Comparison of ENCODE assay signal across 11 cellular contexts in the genomic region with DNA sequence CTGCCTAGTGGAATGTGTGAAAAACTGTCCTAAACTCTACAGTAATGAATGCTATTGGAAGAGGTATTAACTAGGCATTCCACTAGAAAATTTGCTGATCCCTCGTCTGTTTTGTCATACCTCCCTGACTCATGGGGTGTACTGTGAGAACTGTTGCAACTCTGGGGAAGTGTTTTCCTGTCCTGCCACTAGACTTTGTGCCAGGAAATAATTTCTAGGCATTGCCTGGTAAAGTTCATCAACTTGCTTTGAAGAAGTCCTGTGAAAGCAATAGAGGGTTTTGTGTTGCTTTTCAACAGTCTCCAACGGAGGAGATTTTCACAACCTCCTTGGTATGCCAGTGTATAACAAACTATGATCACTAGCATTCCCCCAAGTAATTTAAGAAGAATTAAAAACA.
DNase-seq lines count a peak whose midpoint lies in the region; ATAC-seq and TF ChIP-seq lines count a peak whose summit lies in the region.
"Had no signal": no experiment of that assay in that cellular context is flagged by ENCODE, and none has a peak within 500 bp of the region (broad histone marks: within the 10 kb centered on the region; RNA-seq: fewer than 3 reads in every experiment).

No MANE protein-coding gene starts in this region.

- H3K27me3 ChIP-seq in hepatocyte (no peaks in the 10 kb centered on the region), stomach smooth muscle (ENCODE audit: control insufficient read depth in 1 of 2, insufficient read depth in 2 of 2, low read length in 2 of 2) (no peaks in the 10 kb centered on the region)
- no peaks in the 10 kb centered on the region for H3K27me3 ChIP-seq in CD8-positive, alpha-beta memory T cell (ENCODE audit: insufficient read depth, low read length, poor library complexity, severe bottlenecking)

- H3K4me1 ChIP-seq in hepatocyte (ENCODE audit: insufficient read depth) (peaks cover 25% of the 10 kb centered on the region), stomach smooth muscle (ENCODE audit: control insufficient read depth, insufficient read depth, low read length) (peaks cover 30% of the 10 kb centered on the region)
- H3K4me1 ChIP-seq in CD8-positive, alpha-beta memory T cell (ENCODE audit: insufficient read depth, low read length), result no peaks in the 10 kb centered on the region

- H3K9me2 ChIP-seq in hepatocyte (replicated peaks; ENCODE audit: insufficient read depth), result no peaks in the 10 kb centered on the region

- H3K4me2 ChIP-seq in hepatocyte, result no peak overlapping the region

- WGBS in hepatocyte (ENCODE audit: low lambda C conversion rate, missing lambda C conversion rate), result 7% methylated on average over 2 of the region's 2 CpGs

- no peak overlapping the region for H3K27ac Mint-ChIP-seq in endothelial cell (ENCODE audit: unreplicated experiment)
- H3K27ac Mint-ChIP-seq in CD8-positive, alpha-beta memory T cell, result no peak overlapping the region
- no peak overlapping the region for H3K27ac Mint-ChIP-seq in progenitor cell of endocrine pancreas
- H3K27ac Mint-ChIP-seq: activated T-helper 17 cell treated with anti-CD3 and anti-CD28 coated beads, Interleukin-2, amount 50 U/mL, for 72 hours; T-helper 1 cell treated with Interleukin-12 subunit alpha and Interleukin-12 subunit beta and Interleukin-4 antibody, amounts not matched to agents 30 μg/mL and 1 μg/mL, for 36 hours had no signal

- no peaks in the 10 kb centered on the region for H3K79me2 ChIP-seq in hepatocyte

- peaks cover 3% of the 10 kb centered on the region for H3K4me1 Mint-ChIP-seq in endothelial cell (ENCODE audit: unreplicated experiment)
- no peaks in the 10 kb centered on the region for H3K4me1 Mint-ChIP-seq in CD8-positive, alpha-beta memory T cell
- peaks cover 18% of the 10 kb centered on the region for H3K4me1 Mint-ChIP-seq in progenitor cell of endocrine pancreas (ENCODE audit: low read depth)
- H3K4me1 Mint-ChIP-seq: activated T-helper 17 cell treated with anti-CD3 and anti-CD28 coated beads, Interleukin-2, amount 50 U/mL, for 72 hours had no signal

- POLR2A ChIA-PET in CD8-positive, alpha-beta memory T cell (lab: Charles Lee), result no interaction called here

- H3K27ac ChIP-seq in hepatocyte, result peak overlapping the region; percentile 25
- peak overlapping the region; percentile 8 for H3K27ac ChIP-seq in stomach smooth muscle (ENCODE audit: low read length)
- H3K27ac ChIP-seq in CD8-positive, alpha-beta memory T cell (ENCODE audit: low read depth, low read length), result no peak overlapping the region

- CTCF ChIA-PET in CD8-positive, alpha-beta memory T cell (lab: Charles Lee), result no interaction called here

- H3K9me3 Mint-ChIP-seq in endothelial cell (ENCODE audit: unreplicated experiment) (no peaks in the 10 kb centered on the region), progenitor cell of endocrine pancreas (ENCODE audit: low read depth) (peaks cover 5% of the 10 kb centered on the region)
- H3K9me3 Mint-ChIP-seq in CD8-positive, alpha-beta memory T cell, result peaks cover 0 to 7% (median 5%) of the 10 kb centered on the region in 5 donors
- H3K9me3 Mint-ChIP-seq: activated T-helper 17 cell treated with anti-CD3 and anti-CD28 coated beads, Interleukin-2, amount 50 U/mL, for 72 hours; T-helper 1 cell treated with Interleukin-12 subunit alpha and Interleukin-12 subunit beta and Interleukin-4 antibody, amounts not matched to agents 30 μg/mL and 1 μg/mL, for 36 hours had no signal

- H3K36me3 Mint-ChIP-seq in endothelial cell (ENCODE audit: low read depth, unreplicated experiment) (no peaks in the 10 kb centered on the region), progenitor cell of endocrine pancreas (ENCODE audit: insufficient read depth) (no peaks in the 10 kb centered on the region)
- H3K36me3 Mint-ChIP-seq in CD8-positive, alpha-beta memory T cell, result no peaks in the 10 kb centered on the region

- ATAC-seq in GM18519 (IDR thresholded peaks at IDR 0.05; ENCODE audit: low FRiP score, unreplicated experiment), result no peak
- ATAC-seq: activated T-helper 17 cell treated with anti-CD3 and anti-CD28 coated beads, Interleukin-2, amount 50 U/mL, for 72 hours had no signal

- H4K20me1 ChIP-seq in hepatocyte (ENCODE audit: insufficient read depth, poor library complexity, severe bottlenecking), result no peaks in the 10 kb centered on the region

- DNase-seq in HS-27A (ENCODE audit: low read depth), result peak; percentile 64
- peak; percentile 86 to 92 for DNase-seq in cardiac fibroblast (ENCODE audit: low read depth in 2 of 2)
- DNase-seq in hepatocyte (ENCODE audit: low spot score), result peak; percentile 20
- DNase-seq in endothelial cell (ENCODE audit: low spot score), result no peak
- DNase-seq in CD8-positive, alpha-beta memory T cell, result no peak
- DNase-seq in progenitor cell of endocrine pancreas (ENCODE audit: low spot score, unreplicated experiment), result no peak
- DNase-seq: GDM1 had no signal

- peaks cover 3% of the 10 kb centered on the region for H3K27me3 Mint-ChIP-seq in endothelial cell (ENCODE audit: unreplicated experiment)
- H3K27me3 Mint-ChIP-seq in CD8-positive, alpha-beta memory T cell, result no peaks in the 10 kb centered on the region
- H3K27me3 Mint-ChIP-seq in progenitor cell of endocrine pancreas, result no peaks in the 10 kb centered on the region

- TF ChIP-seq CTCF in cardiac fibroblast (IDR thresholded peaks at IDR 0.05; ENCODE audit: low read depth, low read length) (no peak), hepatocyte (IDR thresholded peaks at IDR 0.05; ENCODE audit: poor library complexity) (no peak), endothelial cell (IDR thresholded peaks at IDR 0.05; ENCODE audit: unreplicated experiment) (no peak), progenitor cell of endocrine pancreas (IDR thresholded peaks at IDR 0.05; ENCODE audit: unreplicated experiment) (no peak)

- H3K36me3 ChIP-seq in hepatocyte (replicated peaks; ENCODE audit: insufficient read depth, low read depth) (no peaks in the 10 kb centered on the region), stomach smooth muscle (ENCODE audit: control insufficient read depth in 2 of 2, insufficient read depth in 2 of 2, low read length in 2 of 2) (no peaks in the 10 kb centered on the region)
- no peaks in the 10 kb centered on the region for H3K36me3 ChIP-seq in CD8-positive, alpha-beta memory T cell (ENCODE audit: insufficient read depth, low read length)

- H3K9me3 ChIP-seq in hepatocyte (ENCODE audit: low read depth) (no peaks in the 10 kb centered on the region), stomach smooth muscle (ENCODE audit: control insufficient read depth in 2 of 2, low read length in 2 of 2) (no peaks in the 10 kb centered on the region)
- no peaks in the 10 kb centered on the region for H3K9me3 ChIP-seq in CD8-positive, alpha-beta memory T cell (ENCODE audit: low read length)

- H3K4me3 ChIP-seq in cardiac fibroblast (replicated peaks in 1 of 2; ENCODE audit: low read depth in 2 of 2, low read length in 2 of 2) (no peak overlapping the region), hepatocyte (no peak overlapping the region), stomach smooth muscle (ENCODE audit: low read length in 2 of 2) (no peak overlapping the region)
- H3K4me3 ChIP-seq in CD8-positive, alpha-beta memory T cell (ENCODE audit: low read length), result no peak overlapping the region

- H3K4me3 Mint-ChIP-seq in endothelial cell (ENCODE audit: unreplicated experiment) (no peak overlapping the region), progenitor cell of endocrine pancreas (ENCODE audit: low read depth) (no peak overlapping the region)
- H3K4me3 Mint-ChIP-seq in CD8-positive, alpha-beta memory T cell, result no peak overlapping the region
- H3K4me3 Mint-ChIP-seq: activated T-helper 17 cell treated with anti-CD3 and anti-CD28 coated beads, Interleukin-2, amount 50 U/mL, for 72 hours; T-helper 1 cell treated with Interleukin-12 subunit alpha and Interleukin-12 subunit beta and Interleukin-4 antibody, amounts not matched to agents 30 μg/mL and 1 μg/mL, for 36 hours had no signal

- peak overlapping the region in 1 of 2 donors; percentile 40 for H3K9ac ChIP-seq in stomach smooth muscle (ENCODE audit: low read length in 2 of 2)

- no peak overlapping the region for H2AFZ ChIP-seq in hepatocyte

Comparison
In these comparisons a context has a peak if more than half of its experiments do, and no peak if none do; other contexts are left out.
1. DNase-seq: peak in HS-27A (single experiment), cardiac fibroblast (2 of 2) and hepatocyte (single experiment); none in endothelial cell (single experiment), CD8-positive, alpha-beta memory T cell (0 of 5) and progenitor cell of endocrine pancreas (single experiment).